Comparison of ENCODE assay signal across 26 cellular contexts in genomic region chr17:37368577-37368976, GRCh38. TPM values are rescaled to one million over a fixed set of nuclear protein-coding genes. Genes with fewer than 3 reads are reported as not detected.
A peak's percentile ranks its signal among the peaks of the same experiment; 100 is the strongest.
DNase-seq lines count a peak whose midpoint lies in the region; ATAC-seq and TF ChIP-seq lines count a peak whose summit lies in the region.
"Had no signal": no experiment of that assay in that cellular context is flagged by ENCODE, and none has a peak within 500 bp of the region (broad histone marks: within the 10 kb centered on the region; RNA-seq: fewer than 3 reads in every experiment).

No MANE protein-coding gene starts in this region.

- TF ChIP-seq CTCF in fibroblast of villous mesenchyme (IDR thresholded peaks at IDR 0.05; ENCODE audit: insufficient read depth, low read depth, low read length): no peak

- H3K9ac ChIP-seq in adipocyte (ENCODE audit: low read length): peak overlapping the region; percentile 54
- H3K9ac ChIP-seq: KMS-11 had no signal

- H3K27me3 ChIP-seq in MG63 (no peaks in the 10 kb centered on the region), adipocyte (replicated peaks; ENCODE audit: control insufficient read depth, insufficient read depth, low read length) (no peaks in the 10 kb centered on the region)

- H3K9me3 Mint-ChIP-seq in natural killer cell treated with Interleukin-12 subunit alpha and Interleukin-12 subunit beta and Interleukin-15 and Interleukin-18, amount 100 ng/mL, for 72 hours: no peaks in the 10 kb centered on the region
- no peaks in the 10 kb centered on the region for H3K9me3 Mint-ChIP-seq in activated naive CD8-positive, alpha-beta T cell treated with anti-CD3 and anti-CD28 coated beads, Interleukin-2, amount 50 U/mL, for 24 hours
- H3K9me3 Mint-ChIP-seq: activated CD4-positive, alpha-beta T cell treated with anti-CD3 and anti-CD28 coated beads, Interleukin-2, amount 10 ng/mL, durations not matched to agents 7 days and 5 days; activated naive CD8-positive, alpha-beta T cell treated with anti-CD3 and anti-CD28 coated beads for 36 hours; CD8-positive, alpha-beta T cell; naive thymus-derived CD8-positive, alpha-beta T cell had no signal

- no peak for ATAC-seq in natural killer cell treated with Interleukin-12 subunit alpha and Interleukin-12 subunit beta and Interleukin-15 and Interleukin-18, amount 100 ng/mL, for 72 hours
- no peak for ATAC-seq in GM19395 (IDR thresholded peaks at IDR 0.05; ENCODE audit: unreplicated experiment)
- ATAC-seq in activated naive CD8-positive, alpha-beta T cell treated with anti-CD3 and anti-CD28 coated beads, Interleukin-2, amount 50 U/mL, for 24 hours: no peak
- ATAC-seq: A549; CD8-positive, alpha-beta T cell; naive thymus-derived CD8-positive, alpha-beta T cell; SK-N-SH treated with all-trans-retinoic acid at 6 μM for 48 hours had no signal

- H3K36me3 Mint-ChIP-seq in natural killer cell treated with Interleukin-12 subunit alpha and Interleukin-12 subunit beta and Interleukin-15 and Interleukin-18, amount 100 ng/mL, for 72 hours: no peaks in the 10 kb centered on the region
- no peaks in the 10 kb centered on the region for H3K36me3 Mint-ChIP-seq in activated naive CD8-positive, alpha-beta T cell treated with anti-CD3 and anti-CD28 coated beads, Interleukin-2, amount 50 U/mL, for 24 hours (ENCODE audit: low read depth)
- H3K36me3 Mint-ChIP-seq: activated naive CD8-positive, alpha-beta T cell treated with anti-CD3 and anti-CD28 coated beads for 36 hours; CD8-positive, alpha-beta T cell; naive thymus-derived CD8-positive, alpha-beta T cell had no signal

- no peak overlapping the region for H3K4me3 ChIP-seq in MG63
- H3K4me3 ChIP-seq in adipocyte (ENCODE audit: low read length): no peak overlapping the region
- H3K4me3 ChIP-seq in fibroblast of villous mesenchyme (ENCODE audit: low read depth, low read length): no peak overlapping the region
- H3K4me3 ChIP-seq: A549, prostate gland had no signal

- H3K9me3 ChIP-seq in MG63: no peaks in the 10 kb centered on the region
- no peaks in the 10 kb centered on the region for H3K9me3 ChIP-seq in adipocyte (ENCODE audit: control insufficient read depth, low read length)
- H3K9me3 ChIP-seq: A549, prostate gland had no signal

- H3K27me3 Mint-ChIP-seq in natural killer cell treated with Interleukin-12 subunit alpha and Interleukin-12 subunit beta and Interleukin-15 and Interleukin-18, amount 100 ng/mL, for 72 hours: no peaks in the 10 kb centered on the region
- no peaks in the 10 kb centered on the region for H3K27me3 Mint-ChIP-seq in activated naive CD8-positive, alpha-beta T cell treated with anti-CD3 and anti-CD28 coated beads, Interleukin-2, amount 50 U/mL, for 24 hours
- H3K27me3 Mint-ChIP-seq: activated CD4-positive, alpha-beta T cell treated with anti-CD3 and anti-CD28 coated beads, Interleukin-2, amount 10 ng/mL, durations not matched to agents 7 days and 5 days; activated naive CD8-positive, alpha-beta T cell treated with anti-CD3 and anti-CD28 coated beads for 36 hours; naive thymus-derived CD8-positive, alpha-beta T cell had no signal

- H3K4me1 Mint-ChIP-seq in natural killer cell treated with Interleukin-12 subunit alpha and Interleukin-12 subunit beta and Interleukin-15 and Interleukin-18, amount 100 ng/mL, for 72 hours (ENCODE audit: low read depth in 2 of 2): peaks cover 0 to 4% of the 10 kb centered on the region in 2 donors
- peaks cover 5% of the 10 kb centered on the region for H3K4me1 Mint-ChIP-seq in activated naive CD8-positive, alpha-beta T cell treated with anti-CD3 and anti-CD28 coated beads, Interleukin-2, amount 50 U/mL, for 24 hours

- peaks cover 11% of the 10 kb centered on the region for H3K4me1 ChIP-seq in adipocyte (ENCODE audit: control insufficient read depth, insufficient read depth, low read length)
- H3K4me1 ChIP-seq: prostate gland had no signal

- no peak overlapping the region for H3K4me3 Mint-ChIP-seq in natural killer cell treated with Interleukin-12 subunit alpha and Interleukin-12 subunit beta and Interleukin-15 and Interleukin-18, amount 100 ng/mL, for 72 hours
- H3K4me3 Mint-ChIP-seq in activated naive CD8-positive, alpha-beta T cell treated with anti-CD3 and anti-CD28 coated beads, Interleukin-2, amount 50 U/mL, for 24 hours: no peak overlapping the region
- H3K4me3 Mint-ChIP-seq: activated CD4-positive, alpha-beta T cell treated with anti-CD3 and anti-CD28 coated beads, Interleukin-2, amount 10 ng/mL, durations not matched to agents 7 days and 5 days; activated naive CD8-positive, alpha-beta T cell treated with anti-CD3 and anti-CD28 coated beads for 36 hours; CD8-positive, alpha-beta T cell; naive thymus-derived CD8-positive, alpha-beta T cell had no signal

- H3K27ac Mint-ChIP-seq in natural killer cell treated with Interleukin-12 subunit alpha and Interleukin-12 subunit beta and Interleukin-15 and Interleukin-18, amount 100 ng/mL, for 72 hours: no peak overlapping the region
- no peak overlapping the region for H3K27ac Mint-ChIP-seq in activated naive CD8-positive, alpha-beta T cell treated with anti-CD3 and anti-CD28 coated beads, Interleukin-2, amount 50 U/mL, for 24 hours
- H3K27ac Mint-ChIP-seq: activated CD4-positive, alpha-beta T cell treated with anti-CD3 and anti-CD28 coated beads, Interleukin-2, amount 10 ng/mL, durations not matched to agents 7 days and 5 days; activated naive CD8-positive, alpha-beta T cell treated with anti-CD3 and anti-CD28 coated beads for 36 hours; CD8-positive, alpha-beta T cell; naive thymus-derived CD8-positive, alpha-beta T cell had no signal

- DNase-seq in AG08396 (ENCODE audit: low spot score) (peak; percentile 11), MG63 (peak; percentile 54), adipocyte (ENCODE audit: low read depth) (peak; percentile 55), fibroblast of villous mesenchyme (ENCODE audit: low read depth) (peak; percentile 28), NCI-H1436 (lab: John Stamatoyannopoulos, UW) (no peak)
- no peak for DNase-seq in natural killer cell treated with Interleukin-12 subunit alpha and Interleukin-12 subunit beta and Interleukin-15 and Interleukin-18, amount 100 ng/mL, for 72 hours (ENCODE audit: low spot score)
- no peak for DNase-seq in activated naive CD8-positive, alpha-beta T cell treated with anti-CD3 and anti-CD28 coated beads, Interleukin-2, amount 50 U/mL, for 24 hours
- DNase-seq: activated CD4-positive, alpha-beta T cell treated with anti-CD3 and anti-CD28 coated beads, Interleukin-2, amount 10 ng/mL, durations not matched to agents 7 days and 5 days; activated naive CD8-positive, alpha-beta T cell treated with anti-CD3 and anti-CD28 coated beads for 36 hours; activated T-cell treated with anti-CD3 and anti-CD28 coated beads, Interleukin-2, amount 50 U/mL, for 48 hours; CD8-positive, alpha-beta T cell; central memory CD4-positive, alpha-beta T cell; naive thymus-derived CD8-positive, alpha-beta T cell; NCI-H1436 treated with DMSO at 0.1 percent for 48 hours; NCI-H2227 treated with DMSO at 0.1 percent for 48 hours; stimulated activated CD4-positive, alpha-beta T cell treated with anti-CD3 and anti-CD28 coated beads, Interleukin-12 subunit alpha, Interleukin-12 subunit beta, amount 100 ng/mL, for 4 hours; stimulated activated naive CD4-positive, alpha-beta T cell had no signal

- H3K36me3 ChIP-seq in MG63 (no peaks in the 10 kb centered on the region), adipocyte (ENCODE audit: control insufficient read depth, insufficient read depth, low read length, severe bottlenecking) (no peaks in the 10 kb centered on the region)
- H3K36me3 ChIP-seq: prostate gland had no signal

RNA-seq across cellular contexts. Expression of gene C17orf78, which starts 7.2 kb away (rescaled TPM):
- not detected in 2 replicates for total RNA-seq in MG63 (2014; rRNA removed; shearing (Covaris generic); ENCODE audit: low replicate concordance)
- not detected in 2 replicates for total RNA-seq in fibroblast of villous mesenchyme
- not detected for total RNA-seq in natural killer cell treated with Interleukin-12 subunit alpha and Interleukin-12 subunit beta and Interleukin-15 and Interleukin-18, amount 100 ng/mL, for 72 hours
- total RNA-seq: activated CD4-positive, alpha-beta T cell treated with anti-CD3 and anti-CD28 coated beads, Interleukin-2, amount 10 ng/mL, durations not matched to agents 7 days and 5 days; activated naive CD8-positive, alpha-beta T cell treated with anti-CD3 and anti-CD28 coated beads for 36 hours; CD8-positive, alpha-beta T cell; Daoy; lung microvascular endothelial cell; naive thymus-derived CD8-positive, alpha-beta T cell; OCI-LY7; prostate gland; urinary bladder had no signal

RNA-seq across cellular contexts. Expression of gene ACACA, which starts 38.1 kb away (rescaled TPM):
- 50.9 and 53.7 TPM in 2 replicates for total RNA-seq in MG63 (2014; rRNA removed; shearing (Covaris generic); ENCODE audit: low replicate concordance)
- 70.2 and 89.4 TPM in 2 replicates for total RNA-seq in fibroblast of villous mesenchyme
- 100 to 1,000 TPM in 1 of 2 donors, 10 to 100 TPM in 1; 41.9 to 126 TPM for total RNA-seq in natural killer cell treated with Interleukin-12 subunit alpha and Interleukin-12 subunit beta and Interleukin-15 and Interleukin-18, amount 100 ng/mL, for 72 hours

RNA-seq across cellular contexts. Expression of gene TADA2A, which starts 38.1 kb away (rescaled TPM):
- 22.4 and 35.2 TPM in 2 replicates for total RNA-seq in MG63 (2014; rRNA removed; shearing (Covaris generic); ENCODE audit: low replicate concordance)
- total RNA-seq in fibroblast of villous mesenchyme: 15.5 and 16.1 TPM in 2 replicates
- total RNA-seq in natural killer cell treated with Interleukin-12 subunit alpha and Interleukin-12 subunit beta and Interleukin-15 and Interleukin-18, amount 100 ng/mL, for 72 hours: 10 to 100 TPM; 30.5 to 55.4 TPM

Comparison
In these comparisons a context has a peak if more than half of its experiments do, and no peak if none do; other contexts are left out.
1. DNase-seq: peak in AG08396 (single experiment), MG63 (single experiment), adipocyte (single experiment) and fibroblast of villous mesenchyme (single experiment); none in natural killer cell treated with Interleukin-12 subunit alpha and Interleukin-12 subunit beta and Interleukin-15 and Interleukin-18, amount 100 ng/mL, for 72 hours (single experiment), NCI-H1436 (single experiment) and activated naive CD8-positive, alpha-beta T cell treated with anti-CD3 and anti-CD28 coated beads, Interleukin-2, amount 50 U/mL, for 24 hours (single experiment).